In the genomic region with DNA sequence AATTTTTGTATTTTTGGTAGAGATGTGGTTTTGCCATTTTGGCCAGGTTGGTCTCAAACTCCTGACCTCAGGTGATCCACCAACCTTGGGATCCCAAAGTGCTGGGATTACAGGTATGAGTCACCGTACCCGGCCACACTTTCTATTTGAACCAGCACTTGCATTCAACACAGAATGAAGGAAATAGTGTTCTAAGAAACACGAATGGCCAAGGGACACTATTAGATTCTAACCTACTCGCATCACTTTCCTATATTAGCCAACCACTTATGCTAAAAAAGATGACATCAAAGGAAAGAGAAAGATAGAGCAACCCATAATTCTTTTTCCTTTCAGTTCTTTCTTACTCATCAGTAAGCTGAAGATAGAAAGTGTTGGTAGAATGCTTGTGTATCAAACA, we compare ENCODE assay signal across 28 cellular contexts.
"Had no signal": no experiment of that assay in that cellular context is flagged by ENCODE, and none has a peak within 500 bp of the region (broad histone marks: within the 10 kb centered on the region; RNA-seq: fewer than 3 reads in every experiment).

No MANE protein-coding gene starts in this region.

- FAIRE-seq: small intestine, urothelium cell line had no signal

- ATAC-seq: natural killer cell; psoas muscle; right cardiac atrium; right lobe of liver; stimulated activated effector memory CD8-positive, alpha-beta T cell treated with anti-CD3 and anti-CD28 coated beads, Interleukin-12 subunit alpha, Interleukin-12 subunit beta, amount 100 ng/mL, for 72 hours; stimulated activated naive B cell treated with anti-CD40 and anti-IgM and Interleukin-4, amounts not matched to agents 10 μg/mL and 1 μg/mL and 100 μg/mL, for 72 hours had no signal

- H3K4me3 Mint-ChIP-seq: natural killer cell; nephron; neural progenitor cell; stimulated activated effector memory CD8-positive, alpha-beta T cell treated with anti-CD3 and anti-CD28 coated beads, Interleukin-12 subunit alpha, Interleukin-12 subunit beta, amount 100 ng/mL, for 72 hours; stimulated activated naive B cell treated with anti-CD40 and anti-IgM and Interleukin-4, amounts not matched to agents 10 μg/mL and 1 μg/mL and 100 μg/mL, for 72 hours had no signal

- H3K36me3 Mint-ChIP-seq: natural killer cell; neural progenitor cell; stimulated activated effector memory CD8-positive, alpha-beta T cell treated with anti-CD3 and anti-CD28 coated beads, Interleukin-12 subunit alpha, Interleukin-12 subunit beta, amount 100 ng/mL, for 72 hours had no signal

- H3K4me2 ChIP-seq: neural progenitor cell had no signal

- H3K4me1 ChIP-seq: parathyroid adenoma, psoas muscle, right lobe of liver, sigmoid colon, stomach, thyroid gland, tibial nerve, upper lobe of left lung, vagina had no signal

- H3K27ac ChIP-seq: neural progenitor cell, ovary, parathyroid adenoma, psoas muscle, right lobe of liver, sigmoid colon, stomach, thoracic aorta, thyroid gland, tibial nerve, upper lobe of left lung, vagina had no signal

- H3K4me3 ChIP-seq: neural progenitor cell, ovary, psoas muscle, right lobe of liver, sigmoid colon, stomach, thoracic aorta, thyroid gland, tibial nerve, upper lobe of left lung, vagina had no signal

- H3K36me3 ChIP-seq: neural progenitor cell, ovary, right lobe of liver, sigmoid colon, stomach, thoracic aorta, thyroid gland, tibial nerve, upper lobe of left lung, vagina had no signal

- H3K79me2 ChIP-seq: parathyroid adenoma had no signal

- H3K4me1 Mint-ChIP-seq: natural killer cell; stimulated activated effector memory CD8-positive, alpha-beta T cell treated with anti-CD3 and anti-CD28 coated beads, Interleukin-12 subunit alpha, Interleukin-12 subunit beta, amount 100 ng/mL, for 72 hours; stimulated activated naive B cell treated with anti-CD40 and anti-IgM and Interleukin-4, amounts not matched to agents 10 μg/mL and 1 μg/mL and 100 μg/mL, for 72 hours had no signal

- H3K27me3 Mint-ChIP-seq: progenitor cell of endocrine pancreas had no signal

- H3K27ac Mint-ChIP-seq: natural killer cell; nephron; neural progenitor cell; progenitor cell of endocrine pancreas; stimulated activated effector memory CD8-positive, alpha-beta T cell treated with anti-CD3 and anti-CD28 coated beads, Interleukin-12 subunit alpha, Interleukin-12 subunit beta, amount 100 ng/mL, for 72 hours; stimulated activated naive B cell treated with anti-CD40 and anti-IgM and Interleukin-4, amounts not matched to agents 10 μg/mL and 1 μg/mL and 100 μg/mL, for 72 hours had no signal

- H3K9ac ChIP-seq: neural progenitor cell, parathyroid adenoma had no signal

- H3K9me3 ChIP-seq: ovary, psoas muscle, right lobe of liver, sigmoid colon, stomach, thoracic aorta, thyroid gland, upper lobe of left lung, vagina had no signal

- H2AFZ ChIP-seq: neural progenitor cell, parathyroid adenoma had no signal

- H3K27me3 ChIP-seq: neural progenitor cell, ovary, right lobe of liver, sigmoid colon, stomach, thyroid gland, tibial nerve, upper lobe of left lung, vagina had no signal

- DNase-seq: natural killer cell; occipital lobe; ovary; posterior cingulate gyrus; psoas muscle; right cardiac atrium; right lobe of liver; sigmoid colon; small intestine; stimulated activated CD4-positive, alpha-beta T cell treated with anti-CD3 and anti-CD28 coated beads, Interleukin-15, amount 100 ng/mL, for 24 hours; stimulated activated CD4-positive, alpha-beta T cell treated with anti-CD3 and anti-CD28 coated beads, Interleukin-2, amount 100 ng/mL, for 24 hours; stimulated activated CD4-positive, alpha-beta T cell treated with anti-CD3 and anti-CD28 coated beads, Interleukin-2, amount 100 ng/mL, for 48 hours; stimulated activated CD4-positive, alpha-beta T cell treated with anti-CD3 and anti-CD28 coated beads, Interleukin-4, amount 100 ng/mL, for 24 hours; stimulated activated naive B cell treated with anti-CD40 and anti-IgM and Interleukin-4, amounts not matched to agents 10 μg/mL and 1 μg/mL and 100 μg/mL, for 72 hours; stimulated activated naive CD4-positive, alpha-beta T cell treated with Interleukin-2 at 50 U/mL for 16 hours; stomach; thyroid gland; trophoblast cell; upper lobe of left lung had no signal
